8 cellular contexts compared by ENCODE assay signal in genomic region chr11:118434123-118434552, GRCh38. TPM values are rescaled to one million over a fixed set of nuclear protein-coding genes. Genes with fewer than 3 reads are reported as not detected.
DNase-seq lines count a peak whose midpoint lies in the region; ATAC-seq and TF ChIP-seq lines count a peak whose summit lies in the region.

No MANE protein-coding gene starts in this region.

- peaks cover 0 to 32% (median 0%) of the 10 kb centered on the region in 4 donors for H3K4me1 ChIP-seq in Peyer's patch
- H3K4me1 ChIP-seq in esophagus (ENCODE audit: control insufficient read depth in 2 of 2, insufficient read depth in 2 of 2, low read length in 1 of 2) = peaks cover 5 to 6% of the 10 kb centered on the region in 2 donors
- H3K4me1 ChIP-seq in prostate gland (replicated peaks) = no peaks in the 10 kb centered on the region

- TF ChIP-seq CTCF in Peyer's patch (IDR thresholded peaks at IDR 0.05) = no peak
- TF ChIP-seq CTCF in prostate gland (IDR thresholded peaks at IDR 0.05) = no peak

- ATAC-seq in GM18867 (IDR thresholded peaks at IDR 0.05; ENCODE audit: unreplicated experiment) (no peak), HG02642 (IDR thresholded peaks at IDR 0.05; ENCODE audit: poor library complexity, unreplicated experiment) (no peak), GM18520 (IDR thresholded peaks at IDR 0.05; ENCODE audit: unreplicated experiment) (no peak)

- H3K36me3 ChIP-seq in Peyer's patch (no peaks in the 10 kb centered on the region), esophagus (ENCODE audit: control insufficient read depth in 2 of 2, insufficient read depth in 2 of 2, low read length in 1 of 2) (no peaks in the 10 kb centered on the region), prostate gland (no peaks in the 10 kb centered on the region)

- H3K27ac ChIP-seq in Peyer's patch (peak overlapping the region in 1 of 4 donors; percentile 94), esophagus (ENCODE audit: low read depth in 2 of 2, low read length in 1 of 2) (no peak overlapping the region), prostate gland (no peak overlapping the region)

- peak; percentile 44 for DNase-seq in NCI-H146 (lab: John Stamatoyannopoulos, UW)
- DNase-seq in NCI-H146 treated with DMSO at 0.1 percent for 48 hours (lab: John Stamatoyannopoulos, UW; ENCODE audit: unreplicated experiment) = no peak
- DNase-seq in Peyer's patch = no peak
- no peak for DNase-seq in prostate gland (ENCODE audit: low spot score)

- no peak for TF ChIP-seq POLR2A in Peyer's patch (IDR thresholded peaks at IDR 0.05)
- no peak for TF ChIP-seq POLR2A in prostate gland (IDR thresholded peaks at IDR 0.05)

- H3K4me3 ChIP-seq in Peyer's patch (peak overlapping the region; percentile 92 to 95 (median 94)), esophagus (ENCODE audit: low read depth in 1 of 2, low read length in 2 of 2) (peak overlapping the region; percentile 72 to 89), prostate gland (peak overlapping the region; percentile 97)

- intact Hi-C loops in prostate gland (cut with DNase I) = no loop called here

- H3K9me3 ChIP-seq in Peyer's patch (no peaks in the 10 kb centered on the region), esophagus (ENCODE audit: control insufficient read depth in 2 of 2, insufficient read depth in 1 of 2, low read depth in 1 of 2, low read length in 1 of 2) (no peaks in the 10 kb centered on the region), prostate gland (no peaks in the 10 kb centered on the region)

- H3K27me3 ChIP-seq in Peyer's patch (no peaks in the 10 kb centered on the region), esophagus (ENCODE audit: control insufficient read depth in 1 of 2, insufficient read depth in 2 of 2, low read length in 2 of 2) (no peaks in the 10 kb centered on the region), prostate gland (replicated peaks; ENCODE audit: insufficient read depth) (no peaks in the 10 kb centered on the region)

- 3 to 4% methylated on average over 9 of the region's 9 CpGs for WGBS in esophagus, 2 donors
- 2% methylated on average over 9 of the region's 9 CpGs for WGBS in prostate gland

RNA-seq across cellular contexts. Expression of gene KMT2A, which starts 2.2 kb away (rescaled TPM):
- 100 to 1,000 TPM in 1 of 4 donors, 10 to 100 TPM in 3; 46.6 to 110 (median 74.3) TPM for total RNA-seq in Peyer's patch
- 1 to 10 TPM; 6.4 to 8.5 TPM for polyA plus RNA-seq in esophagus
- 10 to 100 TPM; 82.6 to 89.0 TPM for total RNA-seq in prostate gland

RNA-seq across cellular contexts. Expression of gene ATP5MG, which starts 32.7 kb away (rescaled TPM):
- total RNA-seq in Peyer's patch (10 to 100 TPM; 38.5 to 89.8 (median 51.6) TPM), prostate gland (10 to 100 TPM; 32.9 to 66.4 TPM)
- 100 to 1,000 TPM; 152 to 237 TPM for polyA plus RNA-seq in esophagus
